ENCODE assay signal across 8 cellular contexts in the genomic region with DNA sequence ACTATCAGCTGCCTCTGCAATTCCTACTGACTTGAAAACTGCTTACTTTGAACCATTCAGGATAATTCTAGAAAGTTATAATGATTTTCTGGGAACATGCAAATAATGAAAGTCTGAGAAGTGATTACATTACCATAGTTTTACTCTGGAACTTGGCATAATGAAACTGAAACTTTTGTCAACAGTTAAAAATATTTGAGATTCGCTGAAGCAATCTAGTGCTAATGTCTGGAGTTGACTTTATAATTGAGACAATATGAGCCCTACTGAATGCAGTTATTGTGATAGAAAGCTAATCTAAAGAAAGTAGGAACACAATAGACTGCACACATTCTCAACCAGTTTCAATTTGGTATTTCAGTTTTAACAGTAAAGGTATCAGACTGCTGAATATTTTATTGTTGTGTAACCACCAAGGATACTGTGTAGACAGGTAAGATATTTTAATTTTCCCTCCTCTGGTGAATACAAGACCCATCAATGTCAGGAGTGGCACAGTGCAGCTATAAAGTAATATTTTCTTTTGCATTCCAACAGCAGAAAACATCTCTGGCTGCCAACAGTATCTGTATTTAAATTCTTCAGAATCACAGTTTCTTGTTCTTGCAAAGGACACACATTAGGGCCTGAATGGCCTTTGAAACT.
DNase-seq lines count a peak whose midpoint lies in the region; ATAC-seq and TF ChIP-seq lines count a peak whose summit lies in the region.

No MANE protein-coding gene starts in this region.

- H3K27me3 ChIP-seq in neural progenitor cell: peaks cover 17% of the 10 kb centered on the region
- H3K27me3 ChIP-seq in body of pancreas: no peaks in the 10 kb centered on the region

- no peak overlapping the region for H3K4me3 Mint-ChIP-seq in neural progenitor cell

- H3K36me3 ChIP-seq in neural progenitor cell: no peaks in the 10 kb centered on the region
- no peaks in the 10 kb centered on the region for H3K36me3 ChIP-seq in body of pancreas (replicated peaks in 1 of 2; ENCODE audit: insufficient read depth in 1 of 2, low read depth in 2 of 2)

- H3K79me2 ChIP-seq in neural progenitor cell (ENCODE audit: low read depth): no peaks in the 10 kb centered on the region

- TF ChIP-seq POLR2A in body of pancreas (IDR thresholded peaks at IDR 0.05): no peak

- H3F3A ChIP-seq in neural progenitor cell (ENCODE audit: low read depth): peaks cover 26% of the 10 kb centered on the region

- H3K27ac Mint-ChIP-seq in neural progenitor cell: peak overlapping the region; percentile 94

- no peaks in the 10 kb centered on the region for H4K20me1 ChIP-seq in neural progenitor cell (ENCODE audit: low read depth)

- H3K9me3 ChIP-seq in neural progenitor cell (ENCODE audit: low read depth) (no peaks in the 10 kb centered on the region), body of pancreas (no peaks in the 10 kb centered on the region)

- no peak overlapping the region for H2AFZ ChIP-seq in neural progenitor cell (replicated peaks)

- WGBS in body of pancreas, 2 donors: 39 to 42% methylated on average over 1 of the region's 1 CpG

- intact Hi-C loops in body of pancreas (cut with DNase I): no loop called here

- no peak for TF ChIP-seq CTCF in WI38 (IDR thresholded peaks at IDR 0.05; ENCODE audit: low read depth, low read length)
- TF ChIP-seq CTCF in neural progenitor cell (IDR thresholded peaks at IDR 0.05): no peak
- no peak for TF ChIP-seq CTCF in body of pancreas (IDR thresholded peaks at IDR 0.05)

- DNase-seq in neural progenitor cell (ENCODE audit: low spot score) (no peak), NCI-H526 (lab: John Stamatoyannopoulos, UW) (no peak), body of pancreas (no peak), NCI-H2171 (lab: John Stamatoyannopoulos, UW) (no peak), H4 (ENCODE audit: low spot score) (no peak)

- peaks cover 21% of the 10 kb centered on the region for H3K9me3 Mint-ChIP-seq in neural progenitor cell

- peak overlapping the region; percentile 60 for H3K4me2 ChIP-seq in neural progenitor cell

- no peaks in the 10 kb centered on the region for H3K36me3 Mint-ChIP-seq in neural progenitor cell

- peaks cover 22% of the 10 kb centered on the region for H3K4me1 ChIP-seq in neural progenitor cell
- peaks cover 7% of the 10 kb centered on the region for H3K4me1 ChIP-seq in body of pancreas

- H3K9ac ChIP-seq in neural progenitor cell: no peak overlapping the region

- H3K27me3 Mint-ChIP-seq in neural progenitor cell (ENCODE audit: insufficient read depth, low read depth): peaks cover 4% of the 10 kb centered on the region

- peak overlapping the region; percentile 20 for H3K4me3 ChIP-seq in WI38 (ENCODE audit: low read depth, low read length)
- H3K4me3 ChIP-seq in neural progenitor cell: peak overlapping the region; percentile 13
- no peak overlapping the region for H3K4me3 ChIP-seq in body of pancreas

- ATAC-seq in GM18907 (IDR thresholded peaks at IDR 0.05; ENCODE audit: unreplicated experiment) (peak; percentile 23), HG02943 (IDR thresholded peaks at IDR 0.05; ENCODE audit: low read depth, unreplicated experiment) (peak; percentile 38), body of pancreas (no peak)

- H3K27ac ChIP-seq in neural progenitor cell (peak overlapping the region; percentile 52), body of pancreas (peak overlapping the region in 2 of 4 donors; percentile 24 to 36)

- H3K4me1 Mint-ChIP-seq in neural progenitor cell: peaks cover 27% of the 10 kb centered on the region

Comparison
In these comparisons a context has a peak if more than half of its experiments do, and no peak if none do; other contexts are left out.
1. H3K4me3 ChIP-seq: peak in WI38 (single experiment) and neural progenitor cell (single experiment); none in body of pancreas (0 of 2).